In the genomic region with DNA sequence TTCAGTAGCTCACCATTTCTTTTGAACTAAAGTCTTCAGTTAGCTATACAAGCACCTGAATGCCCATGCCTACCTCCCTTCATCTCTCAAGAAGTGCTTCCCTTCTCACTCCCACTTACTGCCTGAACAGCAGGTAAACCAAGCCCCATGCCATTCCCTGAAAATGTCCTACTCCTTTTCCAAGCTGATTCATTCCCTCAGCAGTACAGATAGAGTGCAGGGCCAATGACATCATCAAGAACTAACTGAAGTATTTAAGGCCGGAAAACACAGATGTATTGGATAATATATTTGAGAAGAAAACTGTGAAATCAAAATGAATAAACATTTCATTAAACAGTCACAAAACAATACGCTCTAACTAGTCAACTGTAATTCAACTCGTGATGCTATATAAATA, we compare ENCODE assay signal across 19 cellular contexts.
DNase-seq lines count a peak whose midpoint lies in the region; ATAC-seq, FAIRE-seq and TF ChIP-seq lines count a peak whose summit lies in the region.
"Had no signal": no experiment of that assay in that cellular context is flagged by ENCODE, and none has a peak within 500 bp of the region (broad histone marks: within the 10 kb centered on the region; RNA-seq: fewer than 3 reads in every experiment).

No MANE protein-coding gene starts in this region.

- TF ChIP-seq CTCF in neural crest cell (conservative IDR thresholded peaks at IDR 0.05) (no peak), BE2C (IDR thresholded peaks at IDR 0.05; ENCODE audit: low read depth, low read length) (no peak)

- peaks cover 8% of the 10 kb centered on the region for H3K27me3 Mint-ChIP-seq in neural crest cell (ENCODE audit: low read depth)
- no peaks in the 10 kb centered on the region for H3K27me3 Mint-ChIP-seq in activated T-cell treated with anti-CD3 and anti-CD28 coated beads, Interleukin-2, amount 50 U/mL, for 72 hours (ENCODE audit: low read depth)
- H3K27me3 Mint-ChIP-seq: IgD-negative memory B cell had no signal

- peak; percentile 97 for FAIRE-seq in endometrium (lab: Jason Lieb, UNC)
- FAIRE-seq: H54 had no signal

- H3K4me1 Mint-ChIP-seq in neural crest cell: peaks cover 33% of the 10 kb centered on the region
- H3K4me1 Mint-ChIP-seq in activated T-cell treated with anti-CD3 and anti-CD28 coated beads, Interleukin-2, amount 50 U/mL, for 72 hours (ENCODE audit: low read depth): no peaks in the 10 kb centered on the region
- H3K4me1 Mint-ChIP-seq: IgD-negative memory B cell had no signal

- H3K36me3 ChIP-seq in adipocyte (ENCODE audit: control insufficient read depth, insufficient read depth, low read length, severe bottlenecking): no peaks in the 10 kb centered on the region
- no peaks in the 10 kb centered on the region for H3K36me3 ChIP-seq in BE2C
- H3K36me3 ChIP-seq: SJCRH30 had no signal

- no peaks in the 10 kb centered on the region for H3K9me3 ChIP-seq in adipocyte (ENCODE audit: control insufficient read depth, low read length)
- no peaks in the 10 kb centered on the region for H3K9me3 ChIP-seq in BE2C

- H3K4me1 ChIP-seq in adipocyte (ENCODE audit: control insufficient read depth, insufficient read depth, low read length) (no peaks in the 10 kb centered on the region), BE2C (no peaks in the 10 kb centered on the region; the same call in 1 of the 2 replicates)

- peaks cover 6% of the 10 kb centered on the region for H3K36me3 Mint-ChIP-seq in neural crest cell (ENCODE audit: low read depth)
- H3K36me3 Mint-ChIP-seq in activated T-cell treated with anti-CD3 and anti-CD28 coated beads, Interleukin-2, amount 50 U/mL, for 72 hours (ENCODE audit: insufficient read depth in 2 of 2): no peaks in the 10 kb centered on the region
- H3K36me3 Mint-ChIP-seq: CD8-positive, alpha-beta T cell; IgD-negative memory B cell had no signal

- no peak overlapping the region for H3K4me3 Mint-ChIP-seq in neural crest cell
- H3K4me3 Mint-ChIP-seq in activated T-cell treated with anti-CD3 and anti-CD28 coated beads, Interleukin-2, amount 50 U/mL, for 72 hours: no peak overlapping the region
- H3K4me3 Mint-ChIP-seq: CD8-positive, alpha-beta T cell; IgD-negative memory B cell had no signal

- no peak overlapping the region for H3K4me3 ChIP-seq in adipocyte (ENCODE audit: low read length)
- H3K4me3 ChIP-seq in BE2C (ENCODE audit: low read depth, low read length): no peak overlapping the region
- H3K4me3 ChIP-seq: SJCRH30 had no signal

- ATAC-seq in activated T-cell treated with anti-CD3 and anti-CD28 coated beads, Interleukin-2, amount 50 U/mL, for 72 hours (replicated peaks in 1 of 2): no peak
- ATAC-seq in HG02973 (IDR thresholded peaks at IDR 0.05; ENCODE audit: unreplicated experiment): no peak
- ATAC-seq: CD8-positive, alpha-beta T cell had no signal

- DNase-seq in EH (ENCODE audit: low read depth) (peak; percentile 39), adipocyte (ENCODE audit: low read depth) (peak; percentile 37), neural crest cell (ENCODE audit: low read depth, low spot score) (no peak), retina (no peak), BE2C (no peak)
- DNase-seq in activated T-cell treated with anti-CD3 and anti-CD28 coated beads, Interleukin-2, amount 50 U/mL, for 72 hours: no peak
- DNase-seq: CD8-positive, alpha-beta T cell; DND-41; NCI-H1417 treated with DMSO at 0.1 percent for 48 hours; NCI-H2029 treated with DMSO at 0.1 percent for 48 hours; NCI-H2227 treated with DMSO at 0.1 percent for 48 hours; NCI-H526; NK-92 treated with Interleukin-12 subunit alpha and Interleukin-12 subunit beta, amount 100 ng/mL, for 24 hours; OCI-M1; SJCRH30 had no signal

- no peak overlapping the region for H3K9ac ChIP-seq in adipocyte (ENCODE audit: low read length)

- peaks cover 15% of the 10 kb centered on the region for H3K9me3 Mint-ChIP-seq in neural crest cell
- peaks cover 11% of the 10 kb centered on the region in 2 donors for H3K9me3 Mint-ChIP-seq in activated T-cell treated with anti-CD3 and anti-CD28 coated beads, Interleukin-2, amount 50 U/mL, for 72 hours

- H3K27me3 ChIP-seq in adipocyte (replicated peaks; ENCODE audit: control insufficient read depth, insufficient read depth, low read length) (no peaks in the 10 kb centered on the region), BE2C (no peaks in the 10 kb centered on the region)
- H3K27me3 ChIP-seq: SJCRH30 had no signal

- peak overlapping the region; percentile 94 for H3K27ac Mint-ChIP-seq in neural crest cell (ENCODE audit: unreplicated experiment)
- no peak overlapping the region for H3K27ac Mint-ChIP-seq in activated T-cell treated with anti-CD3 and anti-CD28 coated beads, Interleukin-2, amount 50 U/mL, for 72 hours
- H3K27ac Mint-ChIP-seq: CD8-positive, alpha-beta T cell; IgD-negative memory B cell had no signal

Comparison
In these comparisons a context has a peak if more than half of its experiments do, and no peak if none do; other contexts are left out.
1. DNase-seq: peak in EH (single experiment) and adipocyte (single experiment); none in neural crest cell (single experiment), retina (single experiment), activated T-cell treated with anti-CD3 and anti-CD28 coated beads, Interleukin-2, amount 50 U/mL, for 72 hours (0 of 2) and BE2C (single experiment).